Comparison of ENCODE assay signal across 8 cellular contexts in the genomic region with DNA sequence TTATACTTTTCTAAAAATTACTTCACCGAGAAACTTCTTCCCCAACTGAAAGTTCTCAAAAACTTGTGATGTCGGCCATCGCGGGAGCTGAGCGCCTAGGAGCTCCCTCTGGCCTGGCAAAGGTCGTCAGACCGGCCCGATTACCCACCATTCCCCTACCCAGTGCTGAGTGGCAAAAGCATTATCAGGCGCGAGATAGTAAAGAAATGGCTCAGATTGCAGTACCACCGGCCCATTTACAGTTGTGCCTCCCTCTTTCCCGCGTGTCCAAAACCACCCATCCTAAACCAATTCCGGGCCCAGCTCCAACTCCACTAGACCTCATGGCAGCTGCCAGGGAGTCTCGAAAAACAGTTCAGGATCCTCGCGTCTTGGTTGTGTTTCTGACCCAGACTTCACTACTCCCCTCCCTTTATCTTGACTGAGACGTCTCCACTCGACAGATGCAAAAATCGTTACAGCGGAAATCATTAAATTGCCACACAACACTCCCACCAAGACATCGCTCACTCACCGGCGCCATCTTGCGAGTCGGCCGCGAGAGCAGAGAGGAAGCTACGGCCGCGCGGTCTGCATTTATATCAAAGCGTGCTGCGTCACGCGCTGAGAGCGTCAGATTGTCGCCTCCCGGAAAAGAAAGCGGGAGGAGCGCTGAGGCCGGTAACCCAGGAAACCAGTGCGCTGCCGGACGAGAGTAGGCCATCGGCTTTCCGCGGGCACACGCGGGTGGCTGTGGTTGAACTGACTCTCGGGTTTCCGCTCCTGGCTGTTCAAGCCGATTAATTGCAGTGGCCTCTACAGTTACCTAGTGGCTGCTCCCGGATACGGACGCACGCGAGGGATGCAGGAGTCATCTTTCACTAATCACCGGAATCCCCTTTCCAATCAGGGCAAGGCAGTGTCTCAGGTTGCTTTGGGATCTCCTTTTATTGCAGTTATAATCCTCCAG. TPM values are rescaled to one million over a fixed set of nuclear protein-coding genes. Genes with fewer than 3 reads are reported as not detected.
A peak's percentile ranks its signal among the peaks of the same experiment; 100 is the strongest.
DNase-seq lines count a peak whose midpoint lies in the region; ATAC-seq and TF ChIP-seq lines count a peak whose summit lies in the region.

A gene (minus strand): TSS at position 551 of the 949 bp plus-strand sequence. CDS start 28 bp downstream, at position 523.

- under 1% methylated on average over 59 of the region's 59 CpGs for WGBS in prostate gland

- peaks cover 4% of the 10 kb centered on the region for H3K27me3 Mint-ChIP-seq in activated naive CD8-positive, alpha-beta T cell treated with anti-CD3 and anti-CD28 coated beads for 36 hours

- intact Hi-C loops in cardiac septum (cut with DNase I) (loop anchor here (1.0 kb wide), 1 partner anchor 37 kb away; no protein-coding TSS in a partner anchor), prostate gland (cut with DNase I) (loop anchor here (2.0 kb wide), 1 partner anchor 39 kb away; a partner anchor contains a TSS), uterus (cut with DNase I; ENCODE audit: low total_unique reads) (no loop called here)

- H3K9me3 ChIP-seq in prostate gland, result no peaks in the 10 kb centered on the region
- no peaks in the 10 kb centered on the region for H3K9me3 ChIP-seq in uterus

- H3K4me1 Mint-ChIP-seq in activated naive CD8-positive, alpha-beta T cell treated with anti-CD3 and anti-CD28 coated beads for 36 hours, result peaks cover 17% of the 10 kb centered on the region

- ATAC-seq in HG02610 (IDR thresholded peaks at IDR 0.05; ENCODE audit: unreplicated experiment), result peak; percentile 98

- TF ChIP-seq CTCF in prostate gland (IDR thresholded peaks at IDR 0.05), result no peak
- TF ChIP-seq CTCF in uterus (IDR thresholded peaks at IDR 0.05), result peak in 3 of 4 experiments; percentile 16 to 32 (median 20)

- H3K4me1 ChIP-seq in prostate gland (replicated peaks), result no peaks in the 10 kb centered on the region
- peaks cover 0 to 4% of the 10 kb centered on the region in 2 donors for H3K4me1 ChIP-seq in uterus

- H3K27me3 ChIP-seq in prostate gland (replicated peaks; ENCODE audit: insufficient read depth) (no peaks in the 10 kb centered on the region), uterus (no peaks in the 10 kb centered on the region)

- peaks cover 42% of the 10 kb centered on the region for H3K36me3 Mint-ChIP-seq in activated naive CD8-positive, alpha-beta T cell treated with anti-CD3 and anti-CD28 coated beads for 36 hours

- no peaks in the 10 kb centered on the region for H3K9me3 Mint-ChIP-seq in activated naive CD8-positive, alpha-beta T cell treated with anti-CD3 and anti-CD28 coated beads for 36 hours

- peak; percentile 92 for DNase-seq in activated naive CD8-positive, alpha-beta T cell treated with anti-CD3 and anti-CD28 coated beads for 36 hours
- DNase-seq in cardiac septum (ENCODE audit: low spot score) (peak; percentile 98), prostate gland (ENCODE audit: low spot score) (peak; percentile 95), uterus (peak; percentile 92), NCI-H2029 treated with DMSO at 0.1 percent for 48 hours (lab: John Stamatoyannopoulos, UW) (no peak)

- H3K4me3 Mint-ChIP-seq in activated naive CD8-positive, alpha-beta T cell treated with anti-CD3 and anti-CD28 coated beads for 36 hours, result peak within 1 kb of the TSS; percentile 96

- peak within 1 kb of the TSS; percentile 76 to 82 for H3K27ac ChIP-seq in prostate gland
- H3K27ac ChIP-seq in uterus, result peak within 1 kb of the TSS; percentile 83 to 84

- peak within 1 kb of the TSS; percentile 47 to 60 for H3K4me3 ChIP-seq in prostate gland
- H3K4me3 ChIP-seq in uterus, result peak within 1 kb of the TSS; percentile 57

- H3K36me3 ChIP-seq in prostate gland (no peaks in the 10 kb centered on the region), uterus (no peaks in the 10 kb centered on the region)

- TF ChIP-seq POLR2A in GM10847 (IDR thresholded peaks at IDR 0.05; ENCODE audit: extremely low read depth, insufficient read length) (peak; percentile 99), prostate gland (IDR thresholded peaks at IDR 0.05) (peak; percentile 72), uterus (IDR thresholded peaks at IDR 0.05) (peak; percentile 46 to 67)

- peak within 1 kb of the TSS; percentile 99 for H3K27ac Mint-ChIP-seq in activated naive CD8-positive, alpha-beta T cell treated with anti-CD3 and anti-CD28 coated beads for 36 hours

TF ChIP-seq in PFSK-1, 5 proteins besides CTCF, POLR2A, EP300 and RAD21:
- TF ChIP-seq, protein P1, sequence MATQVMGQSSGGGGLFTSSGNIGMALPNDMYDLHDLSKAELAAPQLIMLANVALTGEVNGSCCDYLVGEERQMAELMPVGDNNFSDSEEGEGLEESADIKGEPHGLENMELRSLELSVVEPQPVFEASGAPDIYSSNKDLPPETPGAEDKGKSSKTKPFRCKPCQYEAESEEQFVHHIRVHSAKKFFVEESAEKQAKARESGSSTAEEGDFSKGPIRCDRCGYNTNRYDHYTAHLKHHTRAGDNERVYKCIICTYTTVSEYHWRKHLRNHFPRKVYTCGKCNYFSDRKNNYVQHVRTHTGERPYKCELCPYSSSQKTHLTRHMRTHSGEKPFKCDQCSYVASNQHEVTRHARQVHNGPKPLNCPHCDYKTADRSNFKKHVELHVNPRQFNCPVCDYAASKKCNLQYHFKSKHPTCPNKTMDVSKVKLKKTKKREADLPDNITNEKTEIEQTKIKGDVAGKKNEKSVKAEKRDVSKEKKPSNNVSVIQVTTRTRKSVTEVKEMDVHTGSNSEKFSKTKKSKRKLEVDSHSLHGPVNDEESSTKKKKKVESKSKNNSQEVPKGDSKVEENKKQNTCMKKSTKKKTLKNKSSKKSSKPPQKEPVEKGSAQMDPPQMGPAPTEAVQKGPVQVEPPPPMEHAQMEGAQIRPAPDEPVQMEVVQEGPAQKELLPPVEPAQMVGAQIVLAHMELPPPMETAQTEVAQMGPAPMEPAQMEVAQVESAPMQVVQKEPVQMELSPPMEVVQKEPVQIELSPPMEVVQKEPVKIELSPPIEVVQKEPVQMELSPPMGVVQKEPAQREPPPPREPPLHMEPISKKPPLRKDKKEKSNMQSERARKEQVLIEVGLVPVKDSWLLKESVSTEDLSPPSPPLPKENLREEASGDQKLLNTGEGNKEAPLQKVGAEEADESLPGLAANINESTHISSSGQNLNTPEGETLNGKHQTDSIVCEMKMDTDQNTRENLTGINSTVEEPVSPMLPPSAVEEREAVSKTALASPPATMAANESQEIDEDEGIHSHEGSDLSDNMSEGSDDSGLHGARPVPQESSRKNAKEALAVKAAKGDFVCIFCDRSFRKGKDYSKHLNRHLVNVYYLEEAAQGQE (IDR thresholded peaks at IDR 0.05; ENCODE audit: insufficient read depth in 1 of 2, low read depth in 2 of 2, low read length in 2 of 2), result 0 out of 4 replicates have a peak, but pooled peaks of 1 of the 2 experiments have one; percentile 22
- TF ChIP-seq TAF1 (IDR thresholded peaks at IDR 0.05; ENCODE audit: borderline replicate concordance, insufficient read depth, low read length), result peak; percentile 96; the same call in 1 of the 2 replicates
- peak; percentile 84 for TF ChIP-seq FOXP2 (optimal IDR thresholded peaks at IDR 0.05; ENCODE audit: borderline replicate concordance, extremely low read depth, extremely low read length, insufficient read depth)
- peak; percentile 99 for TF ChIP-seq POLR2AphosphoS5 (IDR thresholded peaks at IDR 0.05; ENCODE audit: low read depth, low read length)
- peak; percentile 56; the same call in 1 of the 2 replicates for TF ChIP-seq SIN3A (IDR thresholded peaks at IDR 0.05; ENCODE audit: borderline replicate concordance, insufficient read depth, low read length)
TF ChIP-seq in PFSK-1: peak in this region for 5.

RNA-seq across cellular contexts. Expression of the gene that starts here (rescaled TPM):
- 89.6 TPM for polyA plus RNA-seq in PFSK-1 (2012; ENCODE audit: insufficient read length, low read depth)
- total RNA-seq in activated naive CD8-positive, alpha-beta T cell treated with anti-CD3 and anti-CD28 coated beads for 36 hours, result 100 to 1,000 TPM; 376 to 395 TPM
- total RNA-seq in cardiac septum (15.9 TPM), prostate gland (10 to 100 TPM; 17.8 to 60.8 TPM), uterus (100 to 1,000 TPM in 2 of 4 donors, 10 to 100 TPM in 2; 46.5 to 305 (median 175) TPM)

Comparison
In these comparisons a context has a peak if more than half of its experiments do, and no peak if none do; other contexts are left out.
1. CTCF ChIP-seq: peak in uterus (3 of 4); none in prostate gland (0 of 4).
2. Peak in every context shown above with its lines, with median percentiles within 50 percentile points of each other: POLR2A ChIP-seq.